Comparison of ENCODE assay signal across 1 cellular context in genomic region chr18:832085-832681, GRCh38.
TF ChIP-seq lines count a peak whose summit lies in the region.

No MANE protein-coding gene starts in this region.

TF ChIP-seq in HepG2, 621 proteins besides CTCF, POLR2A, EP300 and RAD21 (continues in another document):
- TF ChIP-seq GRHL1 (CRISPR knock-in tag; conservative IDR thresholded peaks at IDR 0.05) (no peak), ZBTB7A (CRISPR knock-in tag; IDR thresholded peaks at IDR 0.05) (no peak), ZFP1 (CRISPR knock-in tag; IDR thresholded peaks at IDR 0.05) (no peak), ZNF879 (CRISPR knock-in tag; IDR thresholded peaks at IDR 0.05) (no peak), ZNF678 (CRISPR knock-in tag; IDR thresholded peaks at IDR 0.05) (no peak), TCF7 (IDR thresholded peaks at IDR 0.05; ENCODE audit: low read depth) (peak; percentile 30; the same call in 1 of the 2 replicates), SALL1 (CRISPR knock-in tag; IDR thresholded peaks at IDR 0.05) (peak; percentile 92), TBL1XR1 (IDR thresholded peaks at IDR 0.05; ENCODE audit: borderline replicate concordance, low read length, partially characterized antibody) (no peak), ZNF333 (CRISPR knock-in tag; IDR thresholded peaks at IDR 0.05; ENCODE audit: borderline replicate concordance) (no peak), IKZF1 (IDR thresholded peaks at IDR 0.05) (no peak), ZNF18 (CRISPR knock-in tag; IDR thresholded peaks at IDR 0.05; ENCODE audit: insufficient replicate concordance) (peak; percentile 65), DPF2 (CRISPR knock-in tag; IDR thresholded peaks at IDR 0.05; ENCODE audit: borderline replicate concordance, low read depth) (0 out of 2 replicates have a peak, but pooled peaks have one; percentile 44), TAF1 (CRISPR knock-in tag; IDR thresholded peaks at IDR 0.05) (no peak), AFF4 (CRISPR knock-in tag; IDR thresholded peaks at IDR 0.05) (no peak), ZKSCAN1 (IDR thresholded peaks at IDR 0.05; ENCODE audit: low read length) (no peak), ZNF234 (CRISPR knock-in tag; conservative IDR thresholded peaks at IDR 0.05) (no peak), SRSF1 (optimal IDR thresholded peaks at IDR 0.05; ENCODE audit: low read depth, low read length) (no peak), KAT7 (CRISPR knock-in tag; IDR thresholded peaks at IDR 0.05; ENCODE audit: borderline replicate concordance) (no peak), PTBP1 (IDR thresholded peaks at IDR 0.05; ENCODE audit: low read depth, low read length, poor library complexity, severe bottlenecking) (no peak), XBP1 (CRISPR knock-in tag; IDR thresholded peaks at IDR 0.05) (no peak), ZFY (CRISPR knock-in tag; IDR thresholded peaks at IDR 0.05) (0 out of 2 replicates have a peak, but pooled peaks have one; percentile 23), ISL2 (CRISPR knock-in tag; IDR thresholded peaks at IDR 0.05) (no peak; the same call in 1 of the 2 replicates), HES4 (CRISPR knock-in tag; IDR thresholded peaks at IDR 0.05; ENCODE audit: borderline replicate concordance) (no peak), SAP130 (CRISPR knock-in tag; IDR thresholded peaks at IDR 0.05; ENCODE audit: low read depth) (peak; percentile 92), NR2C2 (CRISPR knock-in tag; IDR thresholded peaks at IDR 0.05; ENCODE audit: borderline replicate concordance) (peak; percentile 92), ATF6 (CRISPR knock-in tag; conservative IDR thresholded peaks at IDR 0.05) (no peak), FUBP1 (CRISPR knock-in tag; IDR thresholded peaks at IDR 0.05; ENCODE audit: borderline replicate concordance) (no peak), ZNF343 (CRISPR knock-in tag; IDR thresholded peaks at IDR 0.05) (no peak), MBD4 (IDR thresholded peaks at IDR 0.05; ENCODE audit: borderline replicate concordance, low read length) (no peak), ZNF619 (CRISPR knock-in tag; IDR thresholded peaks at IDR 0.05) (no peak), THRA (CRISPR knock-in tag; IDR thresholded peaks at IDR 0.05; ENCODE audit: borderline replicate concordance) (peak; percentile 80; the same call in 1 of the 2 replicates), RELA (CRISPR knock-in tag; IDR thresholded peaks at IDR 0.05) (no peak), CCAR2 (optimal IDR thresholded peaks at IDR 0.05; ENCODE audit: low read depth, low read length) (no peak), ZNF337 (CRISPR knock-in tag; IDR thresholded peaks at IDR 0.05; ENCODE audit: borderline replicate concordance, low read depth) (no peak), ZNF710 (CRISPR knock-in tag; IDR thresholded peaks at IDR 0.05; ENCODE audit: borderline replicate concordance) (no peak), ZFX (CRISPR knock-in tag; IDR thresholded peaks at IDR 0.05; ENCODE audit: low read depth) (peak; percentile 49; the same call in 1 of the 2 replicates), ZNF446 (CRISPR knock-in tag; IDR thresholded peaks at IDR 0.05) (0 out of 2 replicates have a peak, but pooled peaks have one; percentile 24), ZBTB14 (CRISPR knock-in tag; IDR thresholded peaks at IDR 0.05) (no peak), ZNF274 (CRISPR knock-in tag; IDR thresholded peaks at IDR 0.05) (no peak), ZHX1 (CRISPR knock-in tag; IDR thresholded peaks at IDR 0.05; ENCODE audit: low read depth) (no peak), TP53 (CRISPR knock-in tag; conservative IDR thresholded peaks at IDR 0.05) (no peak)
